Comparison of ENCODE assay signal across 23 cellular contexts in the genomic region with DNA sequence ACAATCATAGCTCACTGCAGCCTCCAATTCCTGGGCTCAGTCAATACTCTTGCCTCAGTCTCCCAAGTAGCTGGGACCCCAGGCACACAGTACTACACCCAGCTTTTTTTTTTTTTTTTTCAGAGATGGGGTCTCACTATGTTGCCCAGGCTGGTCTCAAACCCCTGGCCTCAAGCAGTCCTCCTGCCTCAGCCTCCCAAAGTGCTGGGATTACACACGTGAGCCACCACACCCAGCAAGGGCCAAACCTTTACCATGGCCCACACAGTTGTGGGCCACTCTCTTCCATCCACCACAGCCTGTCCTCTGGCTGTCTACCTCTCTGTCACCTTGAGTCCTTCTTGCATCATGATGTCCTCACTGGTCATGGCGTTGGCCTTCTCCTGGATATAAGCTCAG. TPM values are rescaled to one million over a fixed set of nuclear protein-coding genes. Genes with fewer than 3 reads are reported as not detected.
"Had no signal": no experiment of that assay in that cellular context is flagged by ENCODE, and none has a peak within 500 bp of the region (broad histone marks: within the 10 kb centered on the region; RNA-seq: fewer than 3 reads in every experiment).

No MANE protein-coding gene starts in this region.

RNA-seq across cellular contexts. Expression of a gene that starts 24.2 kb away (rescaled TPM):
- total RNA-seq: heart right ventricle; left colon; left lung; liver; lower lobe of right lung; mammary epithelial cell; mucosa of descending colon; myocyte; naive thymus-derived CD4-positive, alpha-beta T cell; natural killer cell treated with Interleukin-12 subunit alpha and Interleukin-12 subunit beta and Interleukin-15 and Interleukin-18, amount 100 ng/mL, for 72 hours; neural crest cell; omental fat pad; pancreas; prostate gland; right cardiac atrium; sciatic nerve; spleen; subcutaneous adipose tissue; suprapubic skin; thoracic aorta; ureter; vagina had no signal
- polyA plus RNA-seq: heart right ventricle; keratinocyte; liver; mammary epithelial cell; naive thymus-derived CD4-positive, alpha-beta T cell; pancreas; right cardiac atrium; spleen had no signal
